ENCODE assay signal across 8 cellular contexts in the genomic region with DNA sequence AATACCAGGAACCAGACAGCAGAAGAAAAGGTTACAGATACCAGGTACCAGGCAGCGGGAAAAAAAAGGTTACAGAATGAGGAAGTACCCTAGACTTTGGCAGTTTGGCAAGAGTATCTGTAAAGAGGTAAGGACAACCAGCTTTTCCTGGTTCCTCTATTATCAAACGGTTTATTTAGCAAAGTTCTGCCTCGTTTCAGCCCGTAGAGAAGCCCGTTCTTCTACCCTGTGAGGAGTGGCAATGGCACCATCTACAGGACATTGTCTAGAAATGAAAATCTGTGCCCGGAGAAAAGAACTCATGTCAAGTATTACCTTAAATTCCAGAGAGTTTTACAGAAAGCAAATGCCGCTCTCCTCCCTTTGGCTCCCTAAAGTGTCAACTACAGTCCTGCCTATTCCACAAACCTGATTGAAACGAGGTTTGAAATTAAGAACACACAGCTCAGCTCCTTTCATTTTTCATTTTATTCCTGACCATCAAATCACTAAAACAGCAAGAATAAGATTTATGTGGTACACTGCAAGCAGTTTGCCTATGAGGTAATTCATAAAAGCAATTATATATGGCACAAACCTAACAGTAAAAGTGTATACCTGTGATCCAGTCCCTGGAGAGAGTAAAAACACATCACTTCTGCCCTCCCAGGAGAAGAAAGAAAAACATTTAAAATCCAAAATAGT.
DNase-seq lines count a peak whose midpoint lies in the region; ATAC-seq and TF ChIP-seq lines count a peak whose summit lies in the region.

No MANE protein-coding gene starts in this region.

- no peaks in the 10 kb centered on the region for H3K9me3 ChIP-seq in CD4-positive, alpha-beta T cell (ENCODE audit: control insufficient read depth, low read length)
- H3K9me3 ChIP-seq in PC-9 (ENCODE audit: insufficient read depth, low read depth) = peaks cover 2% of the 10 kb centered on the region; the same call in 1 of the 2 replicates
- no peaks in the 10 kb centered on the region for H3K9me3 ChIP-seq in naive thymus-derived CD4-positive, alpha-beta T cell (ENCODE audit: control insufficient read depth in 2 of 3, low read length in 3 of 3)

- peak; percentile 32 for TF ChIP-seq CTCF in CD4-positive, alpha-beta T cell (IDR thresholded peaks at IDR 0.05)
- peak; percentile 59 for TF ChIP-seq CTCF in PC-9 (conservative IDR thresholded peaks at IDR 0.05)
- TF ChIP-seq CTCF in endothelial cell (IDR thresholded peaks at IDR 0.05; ENCODE audit: unreplicated experiment) = peak; percentile 52

- CTCF ChIA-PET in CD4-positive, alpha-beta T cell (lab: Charles Lee) = no interaction called here
- CTCF ChIA-PET in PC-9 (lab: Charles Lee) = no interaction called here
- CTCF ChIA-PET in naive thymus-derived CD4-positive, alpha-beta T cell (lab: Charles Lee) = interaction anchor here (0.6 kb wide), 1 partner anchor 293 kb away, joined by 3 read pairs; no protein-coding TSS in a partner anchor

- H3F3A ChIP-seq in PC-9 (ENCODE audit: insufficient read depth, low read depth) = no peaks in the 10 kb centered on the region

- no peak overlapping the region for H3K4me3 ChIP-seq in PC-9
- H3K4me3 ChIP-seq in naive thymus-derived CD4-positive, alpha-beta T cell (ENCODE audit: low read length) = no peak overlapping the region

- no peaks in the 10 kb centered on the region for H3K4me1 ChIP-seq in PC-9 (replicated peaks; ENCODE audit: insufficient read depth)
- no peaks in the 10 kb centered on the region for H3K4me1 ChIP-seq in naive thymus-derived CD4-positive, alpha-beta T cell (ENCODE audit: control insufficient read depth in 2 of 2, insufficient read depth in 2 of 2, low read length in 2 of 2)

- BruUV-seq in PC-9 (replicated peaks; lab: Mats Ljungman, UMichigan) = no TSS peak

- no peaks in the 10 kb centered on the region for H3K4me1 Mint-ChIP-seq in CD4-positive, alpha-beta T cell (ENCODE audit: low read depth)
- no peaks in the 10 kb centered on the region for H3K4me1 Mint-ChIP-seq in endothelial cell (ENCODE audit: unreplicated experiment)
- peaks cover 0 to 4% (median 0%) of the 10 kb centered on the region in 7 donors for H3K4me1 Mint-ChIP-seq in naive thymus-derived CD4-positive, alpha-beta T cell

- H3K9me2 ChIP-seq in PC-9 (ENCODE audit: insufficient read depth) = no peaks in the 10 kb centered on the region

- no peak overlapping the region for H3K27ac Mint-ChIP-seq in CD4-positive, alpha-beta T cell
- no peak overlapping the region for H3K27ac Mint-ChIP-seq in endothelial cell (ENCODE audit: unreplicated experiment)
- H3K27ac Mint-ChIP-seq in naive thymus-derived CD4-positive, alpha-beta T cell = no peak overlapping the region

- H3K27ac ChIP-seq in CD4-positive, alpha-beta T cell (ENCODE audit: low read depth, low read length) = no peak overlapping the region
- no peak overlapping the region for H3K27ac ChIP-seq in PC-9
- no peak overlapping the region for H3K27ac ChIP-seq in naive thymus-derived CD4-positive, alpha-beta T cell (ENCODE audit: low read depth, low read length)

- H3K4me3 Mint-ChIP-seq in CD4-positive, alpha-beta T cell = no peak overlapping the region
- H3K4me3 Mint-ChIP-seq in endothelial cell (ENCODE audit: unreplicated experiment) = no peak overlapping the region
- peak overlapping the region in 1 of 10 donors; percentile 57 for H3K4me3 Mint-ChIP-seq in naive thymus-derived CD4-positive, alpha-beta T cell

- POLR2A ChIA-PET in CD4-positive, alpha-beta T cell (lab: Charles Lee) = no interaction called here
- POLR2A ChIA-PET in PC-9 (lab: Charles Lee; ENCODE audit: unreplicated experiment) = no interaction called here
- POLR2A ChIA-PET in naive thymus-derived CD4-positive, alpha-beta T cell (lab: Charles Lee) = no interaction called here

- no peaks in the 10 kb centered on the region; the same call in 1 of the 2 replicates for H4K20me1 ChIP-seq in PC-9 (ENCODE audit: insufficient read depth)

- no peak overlapping the region for H2AFZ ChIP-seq in PC-9

- peaks cover 43% of the 10 kb centered on the region for H3K27me3 Mint-ChIP-seq in CD4-positive, alpha-beta T cell
- H3K27me3 Mint-ChIP-seq in endothelial cell (ENCODE audit: unreplicated experiment) = no peaks in the 10 kb centered on the region
- peaks cover 8 to 31% (median 17%) of the 10 kb centered on the region in 5 donors for H3K27me3 Mint-ChIP-seq in naive thymus-derived CD4-positive, alpha-beta T cell

- no peak overlapping the region for H3K4me2 ChIP-seq in PC-9

- intact Hi-C loops in CD4-positive, alpha-beta T cell (cut with DNase I, micrococcal nuclease) = no loop called here
- intact Hi-C loops in PC-9 (cut with micrococcal nuclease; ENCODE audit: unreplicated experiment) = loop anchor here (10.0 kb wide), 2 partner anchors 564 to 2004 kb away; no protein-coding TSS in a partner anchor
- intact Hi-C loops in naive thymus-derived CD4-positive, alpha-beta T cell (cut with micrococcal nuclease) = loop anchor here in 1 of 2 donors (10.0 kb wide), 1 partner anchor 2004 kb away; no protein-coding TSS in a partner anchor

- no peaks in the 10 kb centered on the region for H3K79me2 ChIP-seq in PC-9 (ENCODE audit: low read depth)

- H3K36me3 ChIP-seq in PC-9 (ENCODE audit: low read depth) = no peaks in the 10 kb centered on the region
- no peaks in the 10 kb centered on the region for H3K36me3 ChIP-seq in naive thymus-derived CD4-positive, alpha-beta T cell (ENCODE audit: control insufficient read depth in 2 of 3, insufficient read depth in 3 of 3, low read length in 3 of 3)

- DNase-seq in CD4-positive, alpha-beta T cell = no peak
- peak; percentile 4 to 39 for DNase-seq in PC-9
- peak; percentile 29 for DNase-seq in endothelial cell (ENCODE audit: low spot score)
- no peak for DNase-seq in naive thymus-derived CD4-positive, alpha-beta T cell

- H3K27me3 ChIP-seq in CD4-positive, alpha-beta T cell (ENCODE audit: control insufficient read depth, insufficient read depth, low read length) = peaks cover 7% of the 10 kb centered on the region
- peaks cover 31% of the 10 kb centered on the region; the same call in 1 of the 2 replicates for H3K27me3 ChIP-seq in PC-9 (ENCODE audit: insufficient read depth, low read depth)
- no peaks in the 10 kb centered on the region for H3K27me3 ChIP-seq in naive thymus-derived CD4-positive, alpha-beta T cell (ENCODE audit: control insufficient read depth in 2 of 2, insufficient read depth in 2 of 2, low read length in 2 of 2)

- no peak for ATAC-seq in CD4-positive, alpha-beta T cell (ENCODE audit: poor library complexity)
- peak; percentile 43 for ATAC-seq in HG03442 (IDR thresholded peaks at IDR 0.05; ENCODE audit: unreplicated experiment)
- ATAC-seq in naive thymus-derived CD4-positive, alpha-beta T cell = peak; percentile 56
- no peak for ATAC-seq in HG02623 (IDR thresholded peaks at IDR 0.05; ENCODE audit: unreplicated experiment)
- no peak for ATAC-seq in HG02852 (IDR thresholded peaks at IDR 0.05; ENCODE audit: unreplicated experiment)
- ATAC-seq in GM21529 (IDR thresholded peaks at IDR 0.05; ENCODE audit: unreplicated experiment) = no peak

- H3K36me3 Mint-ChIP-seq in CD4-positive, alpha-beta T cell (ENCODE audit: low read depth) = no peaks in the 10 kb centered on the region
- no peaks in the 10 kb centered on the region for H3K36me3 Mint-ChIP-seq in endothelial cell (ENCODE audit: low read depth, unreplicated experiment)
- H3K36me3 Mint-ChIP-seq in naive thymus-derived CD4-positive, alpha-beta T cell = no peaks in the 10 kb centered on the region

- H3K9me3 Mint-ChIP-seq in CD4-positive, alpha-beta T cell = no peaks in the 10 kb centered on the region
- H3K9me3 Mint-ChIP-seq in endothelial cell (ENCODE audit: unreplicated experiment) = no peaks in the 10 kb centered on the region
- H3K9me3 Mint-ChIP-seq in naive thymus-derived CD4-positive, alpha-beta T cell = peaks cover 0 to 7% (median 4%) of the 10 kb centered on the region in 11 donors

Comparison
In these comparisons a context has a peak if more than half of its experiments do, and no peak if none do; other contexts are left out.
1. ATAC-seq: peak in HG03442 (single experiment) and naive thymus-derived CD4-positive, alpha-beta T cell (single experiment); none in CD4-positive, alpha-beta T cell (single experiment), HG02623 (single experiment), HG02852 (single experiment) and GM21529 (single experiment).
2. DNase-seq: peak in PC-9 (2 of 2) and endothelial cell (single experiment); none in CD4-positive, alpha-beta T cell (0 of 10) and naive thymus-derived CD4-positive, alpha-beta T cell (0 of 9).
3. Peak in every context shown above with its lines, with median percentiles within 50 percentile points of each other: CTCF ChIP-seq.